Comparison of ENCODE assay signal across 8 cellular contexts in genomic region chr11:8533332-8533731, GRCh38.
DNase-seq lines count a peak whose midpoint lies in the region; ATAC-seq and TF ChIP-seq lines count a peak whose summit lies in the region.

No MANE protein-coding gene starts in this region.

- no peak for TF ChIP-seq EP300 in gastroesophageal sphincter (IDR thresholded peaks at IDR 0.05)

- no peak overlapping the region for H3K27ac ChIP-seq in gastroesophageal sphincter

- WGBS in gastroesophageal sphincter (ENCODE audit: low coverage in 1 of 2), 2 donors = 73 to 100% methylated on average over 1 to 4 of the region's 4 CpGs

- H3K4me3 ChIP-seq in gastroesophageal sphincter = no peak overlapping the region

- H3K36me3 Mint-ChIP-seq in nephron (ENCODE audit: low read depth) = no peaks in the 10 kb centered on the region

- peak; percentile 78 for ATAC-seq in HG02610 (IDR thresholded peaks at IDR 0.05; ENCODE audit: unreplicated experiment)
- ATAC-seq in gastroesophageal sphincter = no peak

- peak overlapping the region; percentile 48 to 65 (median 57) for H3K27ac Mint-ChIP-seq in nephron

- TF ChIP-seq CTCF in nephron (IDR thresholded peaks at IDR 0.05; ENCODE audit: unreplicated experiment in 3 of 3) (no peak), gastroesophageal sphincter (IDR thresholded peaks at IDR 0.05) (no peak)

- no peak overlapping the region for H3K4me3 Mint-ChIP-seq in nephron

- H3K27me3 ChIP-seq in gastroesophageal sphincter = no peaks in the 10 kb centered on the region

- peaks cover 28% of the 10 kb centered on the region for H3K4me1 Mint-ChIP-seq in nephron

- no peak for TF ChIP-seq POLR2A in gastroesophageal sphincter (IDR thresholded peaks at IDR 0.05)

- DNase-seq in NCI-H2107 treated with DMSO at 0.1 percent for 48 hours (lab: John Stamatoyannopoulos, UW; ENCODE audit: unreplicated experiment) (peak; percentile 19), NCI-H2107 (lab: John Stamatoyannopoulos, UW) (no peak), NCI-H1105 (lab: John Stamatoyannopoulos, UW) (peak; percentile 8), NCI-H2081 treated with DMSO at 0.1 percent for 48 hours (lab: John Stamatoyannopoulos, UW) (no peak)
- no peak for DNase-seq in activated CD8-positive, alpha-beta memory T cell treated with anti-CD3 and anti-CD28 coated beads for 24 hours

- no peaks in the 10 kb centered on the region for H3K27me3 Mint-ChIP-seq in nephron (ENCODE audit: low read depth)

- no peaks in the 10 kb centered on the region for H3K36me3 ChIP-seq in gastroesophageal sphincter

- no peaks in the 10 kb centered on the region for H3K9me3 Mint-ChIP-seq in nephron

- H3K9me3 ChIP-seq in gastroesophageal sphincter = no peaks in the 10 kb centered on the region

- H3K4me1 ChIP-seq in gastroesophageal sphincter = peaks cover 0 to 11% (median 0%) of the 10 kb centered on the region in 3 donors

Comparison
In these comparisons a context has a peak if more than half of its experiments do, and no peak if none do; other contexts are left out.
1. DNase-seq: peak in NCI-H2107 treated with DMSO at 0.1 percent for 48 hours (single experiment) and NCI-H1105 (single experiment); none in NCI-H2107 (single experiment), NCI-H2081 treated with DMSO at 0.1 percent for 48 hours (single experiment) and activated CD8-positive, alpha-beta memory T cell treated with anti-CD3 and anti-CD28 coated beads for 24 hours (single experiment).